In the genomic region with DNA sequence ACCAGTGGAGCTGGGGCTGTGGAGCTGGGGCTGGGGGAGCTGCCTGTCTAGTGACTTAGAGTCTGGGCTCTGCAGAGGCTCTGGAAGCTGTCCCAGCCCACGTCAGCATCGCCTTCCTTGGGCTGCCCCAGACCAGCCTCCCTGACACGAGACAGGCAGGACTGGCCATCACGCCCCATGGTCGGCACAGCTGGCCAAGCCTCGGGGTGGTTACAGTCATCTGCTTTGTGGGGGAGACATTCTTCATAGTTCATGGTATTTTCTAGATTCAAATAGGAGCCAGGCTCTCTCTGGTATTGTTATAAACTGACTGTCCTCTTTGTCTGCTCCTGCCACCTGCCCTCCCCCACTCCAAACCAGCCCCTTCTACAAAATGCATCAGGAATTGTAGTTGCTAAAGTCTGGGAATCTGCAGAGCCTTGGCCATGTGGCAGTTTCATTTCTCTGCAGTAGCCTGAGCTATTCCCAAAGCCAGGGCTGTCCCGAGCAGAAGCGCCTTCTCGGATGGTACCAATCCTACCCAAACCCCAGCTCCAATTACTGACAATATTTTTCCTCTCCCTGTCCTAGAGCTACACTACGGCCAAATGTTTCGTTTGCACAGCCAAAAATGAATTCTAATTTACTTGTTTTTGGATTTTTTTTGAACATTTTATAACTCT, we compare ENCODE assay signal across 12 cellular contexts. TPM values are rescaled to one million over a fixed set of nuclear protein-coding genes. Genes with fewer than 3 reads are reported as not detected.
A peak's percentile ranks its signal among the peaks of the same experiment; 100 is the strongest.
DNase-seq lines count a peak whose midpoint lies in the region; ATAC-seq and TF ChIP-seq lines count a peak whose summit lies in the region.
"Had no signal": no experiment of that assay in that cellular context is flagged by ENCODE, and none has a peak within 500 bp of the region (broad histone marks: within the 10 kb centered on the region; RNA-seq: fewer than 3 reads in every experiment).

No MANE protein-coding gene starts in this region.

- intact Hi-C loops in left colon (cut with DNase I, micrococcal nuclease): no loop called here

- peak overlapping the region in 1 of 2 donors; percentile 2 for H3K27ac ChIP-seq in coronary artery
- H3K27ac ChIP-seq in substantia nigra (ENCODE audit: low read depth, low read length, poor library complexity, severe bottlenecking): peak overlapping the region; percentile 77
- H3K27ac ChIP-seq: foreskin keratinocyte had no signal

- H3K4me1 Mint-ChIP-seq in activated T-cell treated with anti-CD3 and anti-CD28 coated beads, Interleukin-2, amount 50 U/mL, for 4 hours (ENCODE audit: low read depth): no peaks in the 10 kb centered on the region
- H3K4me1 Mint-ChIP-seq in activated naive CD8-positive, alpha-beta T cell treated with anti-CD3 and anti-CD28 coated beads for 36 hours: no peaks in the 10 kb centered on the region
- H3K4me1 Mint-ChIP-seq: activated CD4-positive, alpha-beta T cell treated with anti-CD3 and anti-CD28 coated beads for 36 hours had no signal

- H3K4me3 Mint-ChIP-seq in activated T-cell treated with anti-CD3 and anti-CD28 coated beads, Interleukin-2, amount 50 U/mL, for 4 hours: no peak overlapping the region
- H3K4me3 Mint-ChIP-seq in activated naive CD8-positive, alpha-beta T cell treated with anti-CD3 and anti-CD28 coated beads for 36 hours: no peak overlapping the region
- H3K4me3 Mint-ChIP-seq: activated CD4-positive, alpha-beta T cell treated with anti-CD3 and anti-CD28 coated beads for 36 hours had no signal

- no peak overlapping the region for H3K27ac Mint-ChIP-seq in activated naive CD8-positive, alpha-beta T cell treated with anti-CD3 and anti-CD28 coated beads for 36 hours
- H3K27ac Mint-ChIP-seq: activated CD4-positive, alpha-beta T cell treated with anti-CD3 and anti-CD28 coated beads for 36 hours had no signal

- no peaks in the 10 kb centered on the region for H3K36me3 Mint-ChIP-seq in activated T-cell treated with anti-CD3 and anti-CD28 coated beads, Interleukin-2, amount 50 U/mL, for 4 hours (ENCODE audit: insufficient read depth)
- no peaks in the 10 kb centered on the region for H3K36me3 Mint-ChIP-seq in activated naive CD8-positive, alpha-beta T cell treated with anti-CD3 and anti-CD28 coated beads for 36 hours

- peak overlapping the region; percentile 35 for H3K4me3 ChIP-seq in coronary artery

- peak; percentile 42 for DNase-seq in GM04504 (ENCODE audit: low read depth)
- DNase-seq in coronary artery (ENCODE audit: low spot score): no peak
- DNase-seq in left colon: peak; percentile 13 to 56
- DNase-seq in substantia nigra (lab: John Stamatoyannopoulos, UW): peak in 46 of 49 donors; percentile 20 to 84 (median 60)
- DNase-seq in activated T-cell treated with anti-CD3 and anti-CD28 coated beads, Interleukin-2, amount 50 U/mL, for 4 hours: no peak
- DNase-seq in NCI-H187 (lab: John Stamatoyannopoulos, UW): no peak
- DNase-seq in activated naive CD8-positive, alpha-beta T cell treated with anti-CD3 and anti-CD28 coated beads for 36 hours: no peak
- DNase-seq: activated CD4-positive, alpha-beta T cell treated with anti-CD3 and anti-CD28 coated beads for 36 hours; foreskin keratinocyte; stimulated activated naive CD4-positive, alpha-beta T cell had no signal

- ATAC-seq in left colon (no peak), HG02763 (IDR thresholded peaks at IDR 0.05; ENCODE audit: unreplicated experiment) (no peak)
- no peak for ATAC-seq in activated T-cell treated with anti-CD3 and anti-CD28 coated beads, Interleukin-2, amount 50 U/mL, for 4 hours
- ATAC-seq: activated CD4-positive, alpha-beta T cell treated with anti-CD3 and anti-CD28 coated beads for 36 hours; foreskin keratinocyte had no signal

- H3K27me3 Mint-ChIP-seq in activated T-cell treated with anti-CD3 and anti-CD28 coated beads, Interleukin-2, amount 50 U/mL, for 4 hours (ENCODE audit: low read depth): peaks cover 2% of the 10 kb centered on the region
- H3K27me3 Mint-ChIP-seq in activated naive CD8-positive, alpha-beta T cell treated with anti-CD3 and anti-CD28 coated beads for 36 hours: no peaks in the 10 kb centered on the region

- TF ChIP-seq CTCF in coronary artery (IDR thresholded peaks at IDR 0.05): no peak

- no peaks in the 10 kb centered on the region for H3K9me3 Mint-ChIP-seq in activated T-cell treated with anti-CD3 and anti-CD28 coated beads, Interleukin-2, amount 50 U/mL, for 4 hours
- peaks cover 5% of the 10 kb centered on the region for H3K9me3 Mint-ChIP-seq in activated naive CD8-positive, alpha-beta T cell treated with anti-CD3 and anti-CD28 coated beads for 36 hours

RNA-seq across cellular contexts. Expression of a gene that starts 29.4 kb away (rescaled TPM):
- total RNA-seq in left colon: 1 to 10 TPM; 1.1 to 4.3 TPM
- total RNA-seq in activated T-cell treated with anti-CD3 and anti-CD28 coated beads, Interleukin-2, amount 50 U/mL, for 4 hours: 1 to 10 TPM; 1.3 to 2.0 (median 1.5) TPM
- total RNA-seq in activated naive CD8-positive, alpha-beta T cell treated with anti-CD3 and anti-CD28 coated beads for 36 hours: under 1 TPM in 1 of 2 experiments, not detected in 1; 0.12 TPM
- total RNA-seq: T-helper 1 cell treated with Interleukin-12 subunit alpha and Interleukin-12 subunit beta and Interleukin-4 antibody, amounts not matched to agents 30 ng/mL and 1 ng/mL, for 36 hours had no signal

Comparison
In these comparisons a context has a peak if more than half of its experiments do, and no peak if none do; other contexts are left out.
1. DNase-seq: peak in GM04504 (single experiment), left colon (2 of 2) and substantia nigra (46 of 49); none in coronary artery (single experiment), activated T-cell treated with anti-CD3 and anti-CD28 coated beads, Interleukin-2, amount 50 U/mL, for 4 hours (single experiment), NCI-H187 (0 of 2) and activated naive CD8-positive, alpha-beta T cell treated with anti-CD3 and anti-CD28 coated beads for 36 hours (single experiment).